Comparison of ENCODE assay signal across 1 cellular context in the genomic region with DNA sequence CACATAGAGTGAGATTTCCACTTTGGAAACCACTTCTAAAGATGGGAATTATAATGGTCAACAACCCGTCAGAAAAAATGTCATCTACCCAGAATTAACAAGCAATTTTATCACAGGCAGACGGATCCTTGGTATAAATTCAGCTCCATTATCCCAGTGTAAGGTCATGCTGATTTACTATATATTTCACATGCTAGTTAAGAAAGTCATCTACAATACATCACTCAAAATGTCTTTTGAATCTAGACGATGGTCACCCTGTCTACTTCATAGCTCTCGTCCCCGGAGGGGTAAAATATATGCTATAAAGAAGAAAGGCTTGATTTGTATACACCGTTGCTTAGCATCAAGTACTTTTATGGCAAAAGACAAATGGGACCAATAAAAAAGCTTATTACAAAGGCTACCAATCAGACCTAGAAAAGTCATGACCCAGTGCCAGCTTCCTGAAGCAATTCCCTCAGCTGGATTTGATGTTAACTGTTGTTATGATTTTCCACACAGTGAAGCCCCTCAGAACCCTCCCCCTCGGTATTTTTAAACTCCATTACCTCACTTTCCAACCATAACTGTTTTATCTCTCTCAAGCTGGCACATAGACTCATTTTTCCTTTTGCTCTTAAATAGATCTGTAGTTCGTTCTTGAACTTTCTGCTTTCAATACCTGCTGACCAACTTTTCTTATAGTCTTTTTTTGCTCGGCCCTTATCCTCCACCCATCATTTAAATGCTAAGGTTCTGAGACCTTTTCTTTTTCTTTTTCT.
TF ChIP-seq lines count a peak whose summit lies in the region.

No MANE protein-coding gene starts in this region.

TF ChIP-seq in HEK293, 187 proteins besides CTCF, POLR2A, EP300 and RAD21 (continued from another document):
- TF ChIP-seq, protein P1, sequence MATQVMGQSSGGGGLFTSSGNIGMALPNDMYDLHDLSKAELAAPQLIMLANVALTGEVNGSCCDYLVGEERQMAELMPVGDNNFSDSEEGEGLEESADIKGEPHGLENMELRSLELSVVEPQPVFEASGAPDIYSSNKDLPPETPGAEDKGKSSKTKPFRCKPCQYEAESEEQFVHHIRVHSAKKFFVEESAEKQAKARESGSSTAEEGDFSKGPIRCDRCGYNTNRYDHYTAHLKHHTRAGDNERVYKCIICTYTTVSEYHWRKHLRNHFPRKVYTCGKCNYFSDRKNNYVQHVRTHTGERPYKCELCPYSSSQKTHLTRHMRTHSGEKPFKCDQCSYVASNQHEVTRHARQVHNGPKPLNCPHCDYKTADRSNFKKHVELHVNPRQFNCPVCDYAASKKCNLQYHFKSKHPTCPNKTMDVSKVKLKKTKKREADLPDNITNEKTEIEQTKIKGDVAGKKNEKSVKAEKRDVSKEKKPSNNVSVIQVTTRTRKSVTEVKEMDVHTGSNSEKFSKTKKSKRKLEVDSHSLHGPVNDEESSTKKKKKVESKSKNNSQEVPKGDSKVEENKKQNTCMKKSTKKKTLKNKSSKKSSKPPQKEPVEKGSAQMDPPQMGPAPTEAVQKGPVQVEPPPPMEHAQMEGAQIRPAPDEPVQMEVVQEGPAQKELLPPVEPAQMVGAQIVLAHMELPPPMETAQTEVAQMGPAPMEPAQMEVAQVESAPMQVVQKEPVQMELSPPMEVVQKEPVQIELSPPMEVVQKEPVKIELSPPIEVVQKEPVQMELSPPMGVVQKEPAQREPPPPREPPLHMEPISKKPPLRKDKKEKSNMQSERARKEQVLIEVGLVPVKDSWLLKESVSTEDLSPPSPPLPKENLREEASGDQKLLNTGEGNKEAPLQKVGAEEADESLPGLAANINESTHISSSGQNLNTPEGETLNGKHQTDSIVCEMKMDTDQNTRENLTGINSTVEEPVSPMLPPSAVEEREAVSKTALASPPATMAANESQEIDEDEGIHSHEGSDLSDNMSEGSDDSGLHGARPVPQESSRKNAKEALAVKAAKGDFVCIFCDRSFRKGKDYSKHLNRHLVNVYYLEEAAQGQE (tag by site-specific recombination; IDR thresholded peaks at IDR 0.05): no peak
- no peak for TF ChIP-seq ZNF658 (tag by site-specific recombination; IDR thresholded peaks at IDR 0.05)
- TF ChIP-seq, protein P2, sequence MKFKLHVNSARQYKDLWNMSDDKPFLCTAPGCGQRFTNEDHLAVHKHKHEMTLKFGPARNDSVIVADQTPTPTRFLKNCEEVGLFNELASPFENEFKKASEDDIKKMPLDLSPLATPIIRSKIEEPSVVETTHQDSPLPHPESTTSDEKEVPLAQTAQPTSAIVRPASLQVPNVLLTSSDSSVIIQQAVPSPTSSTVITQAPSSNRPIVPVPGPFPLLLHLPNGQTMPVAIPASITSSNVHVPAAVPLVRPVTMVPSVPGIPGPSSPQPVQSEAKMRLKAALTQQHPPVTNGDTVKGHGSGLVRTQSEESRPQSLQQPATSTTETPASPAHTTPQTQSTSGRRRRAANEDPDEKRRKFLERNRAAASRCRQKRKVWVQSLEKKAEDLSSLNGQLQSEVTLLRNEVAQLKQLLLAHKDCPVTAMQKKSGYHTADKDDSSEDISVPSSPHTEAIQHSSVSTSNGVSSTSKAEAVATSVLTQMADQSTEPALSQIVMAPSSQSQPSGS (tag by site-specific recombination; IDR thresholded peaks at IDR 0.05; ENCODE audit: low read depth): peak; percentile 57; the same call in 1 of the 2 replicates
- TF ChIP-seq, protein P3, sequence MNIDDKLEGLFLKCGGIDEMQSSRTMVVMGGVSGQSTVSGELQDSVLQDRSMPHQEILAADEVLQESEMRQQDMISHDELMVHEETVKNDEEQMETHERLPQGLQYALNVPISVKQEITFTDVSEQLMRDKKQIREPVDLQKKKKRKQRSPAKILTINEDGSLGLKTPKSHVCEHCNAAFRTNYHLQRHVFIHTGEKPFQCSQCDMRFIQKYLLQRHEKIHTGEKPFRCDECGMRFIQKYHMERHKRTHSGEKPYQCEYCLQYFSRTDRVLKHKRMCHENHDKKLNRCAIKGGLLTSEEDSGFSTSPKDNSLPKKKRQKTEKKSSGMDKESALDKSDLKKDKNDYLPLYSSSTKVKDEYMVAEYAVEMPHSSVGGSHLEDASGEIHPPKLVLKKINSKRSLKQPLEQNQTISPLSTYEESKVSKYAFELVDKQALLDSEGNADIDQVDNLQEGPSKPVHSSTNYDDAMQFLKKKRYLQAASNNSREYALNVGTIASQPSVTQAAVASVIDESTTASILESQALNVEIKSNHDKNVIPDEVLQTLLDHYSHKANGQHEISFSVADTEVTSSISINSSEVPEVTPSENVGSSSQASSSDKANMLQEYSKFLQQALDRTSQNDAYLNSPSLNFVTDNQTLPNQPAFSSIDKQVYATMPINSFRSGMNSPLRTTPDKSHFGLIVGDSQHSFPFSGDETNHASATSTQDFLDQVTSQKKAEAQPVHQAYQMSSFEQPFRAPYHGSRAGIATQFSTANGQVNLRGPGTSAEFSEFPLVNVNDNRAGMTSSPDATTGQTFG (tag by site-specific recombination; IDR thresholded peaks at IDR 0.05; ENCODE audit: borderline replicate concordance): no peak
- TF ChIP-seq, protein P4, sequence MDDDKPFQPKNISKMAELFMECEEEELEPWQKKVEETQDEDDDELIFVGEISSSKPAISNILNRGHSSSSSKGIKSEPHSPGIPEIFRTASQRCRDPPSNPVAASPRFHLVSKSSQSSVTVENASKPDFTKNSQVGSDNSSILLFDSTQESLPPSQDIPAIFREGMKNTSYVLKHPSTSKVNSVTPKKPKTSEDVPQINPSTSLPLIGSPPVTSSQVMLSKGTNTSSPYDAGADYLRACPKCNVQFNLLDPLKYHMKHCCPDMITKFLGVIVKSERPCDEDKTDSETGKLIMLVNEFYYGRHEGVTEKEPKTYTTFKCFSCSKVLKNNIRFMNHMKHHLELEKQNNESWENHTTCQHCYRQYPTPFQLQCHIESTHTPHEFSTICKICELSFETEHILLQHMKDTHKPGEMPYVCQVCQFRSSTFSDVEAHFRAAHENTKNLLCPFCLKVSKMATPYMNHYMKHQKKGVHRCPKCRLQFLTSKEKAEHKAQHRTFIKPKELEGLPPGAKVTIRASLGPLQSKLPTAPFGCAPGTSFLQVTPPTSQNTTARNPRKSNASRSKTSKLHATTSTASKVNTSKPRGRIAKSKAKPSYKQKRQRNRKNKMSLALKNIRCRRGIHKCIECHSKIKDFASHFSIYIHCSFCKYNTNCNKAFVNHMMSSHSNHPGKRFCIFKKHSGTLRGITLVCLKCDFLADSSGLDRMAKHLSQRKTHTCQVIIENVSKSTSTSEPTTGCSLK (tag by site-specific recombination; IDR thresholded peaks at IDR 0.05): no peak
- TF ChIP-seq ZNF155 (tag by site-specific recombination; IDR thresholded peaks at IDR 0.05): no peak
- no peak for TF ChIP-seq ZNF600 (tag by site-specific recombination; IDR thresholded peaks at IDR 0.05)
- TF ChIP-seq ZBTB8A (tag by site-specific recombination; IDR thresholded peaks at IDR 0.05): no peak
- TF ChIP-seq ZNF677 (tag by site-specific recombination; IDR thresholded peaks at IDR 0.05): no peak
- no peak for TF ChIP-seq ZNF654 (tag by site-specific recombination; IDR thresholded peaks at IDR 0.05; ENCODE audit: low read depth)
- TF ChIP-seq WT1 (tag by site-specific recombination; IDR thresholded peaks at IDR 0.05): no peak
- TF ChIP-seq, protein P5, sequence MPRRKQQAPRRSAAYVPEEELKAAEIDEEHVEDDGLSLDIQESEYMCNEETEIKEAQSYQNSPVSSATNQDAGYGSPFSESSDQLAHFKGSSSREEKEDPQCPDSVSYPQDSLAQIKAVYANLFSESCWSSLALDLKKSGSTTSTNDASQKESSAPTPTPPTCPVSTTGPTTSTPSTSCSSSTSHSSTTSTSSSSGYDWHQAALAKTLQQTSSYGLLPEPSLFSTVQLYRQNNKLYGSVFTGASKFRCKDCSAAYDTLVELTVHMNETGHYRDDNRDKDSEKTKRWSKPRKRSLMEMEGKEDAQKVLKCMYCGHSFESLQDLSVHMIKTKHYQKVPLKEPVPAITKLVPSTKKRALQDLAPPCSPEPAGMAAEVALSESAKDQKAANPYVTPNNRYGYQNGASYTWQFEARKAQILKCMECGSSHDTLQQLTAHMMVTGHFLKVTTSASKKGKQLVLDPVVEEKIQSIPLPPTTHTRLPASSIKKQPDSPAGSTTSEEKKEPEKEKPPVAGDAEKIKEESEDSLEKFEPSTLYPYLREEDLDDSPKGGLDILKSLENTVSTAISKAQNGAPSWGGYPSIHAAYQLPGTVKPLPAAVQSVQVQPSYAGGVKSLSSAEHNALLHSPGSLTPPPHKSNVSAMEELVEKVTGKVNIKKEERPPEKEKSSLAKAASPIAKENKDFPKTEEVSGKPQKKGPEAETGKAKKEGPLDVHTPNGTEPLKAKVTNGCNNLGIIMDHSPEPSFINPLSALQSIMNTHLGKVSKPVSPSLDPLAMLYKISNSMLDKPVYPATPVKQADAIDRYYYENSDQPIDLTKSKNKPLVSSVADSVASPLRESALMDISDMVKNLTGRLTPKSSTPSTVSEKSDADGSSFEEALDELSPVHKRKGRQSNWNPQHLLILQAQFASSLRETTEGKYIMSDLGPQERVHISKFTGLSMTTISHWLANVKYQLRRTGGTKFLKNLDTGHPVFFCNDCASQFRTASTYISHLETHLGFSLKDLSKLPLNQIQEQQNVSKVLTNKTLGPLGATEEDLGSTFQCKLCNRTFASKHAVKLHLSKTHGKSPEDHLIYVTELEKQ (tag by site-specific recombination; IDR thresholded peaks at IDR 0.05; ENCODE audit: borderline replicate concordance): 0 out of 2 replicates have a peak, but pooled peaks have one; percentile 14
- TF ChIP-seq KLF16 (tag by site-specific recombination; IDR thresholded peaks at IDR 0.05): peak; percentile 27; the same call in 1 of the 2 replicates
- TF ChIP-seq ZBTB20 (tag by site-specific recombination; IDR thresholded peaks at IDR 0.05): no peak
- TF ChIP-seq ZNF202 (tag by site-specific recombination; IDR thresholded peaks at IDR 0.05; ENCODE audit: borderline replicate concordance): no peak
